7 cellular contexts compared by ENCODE assay signal in the genomic region with DNA sequence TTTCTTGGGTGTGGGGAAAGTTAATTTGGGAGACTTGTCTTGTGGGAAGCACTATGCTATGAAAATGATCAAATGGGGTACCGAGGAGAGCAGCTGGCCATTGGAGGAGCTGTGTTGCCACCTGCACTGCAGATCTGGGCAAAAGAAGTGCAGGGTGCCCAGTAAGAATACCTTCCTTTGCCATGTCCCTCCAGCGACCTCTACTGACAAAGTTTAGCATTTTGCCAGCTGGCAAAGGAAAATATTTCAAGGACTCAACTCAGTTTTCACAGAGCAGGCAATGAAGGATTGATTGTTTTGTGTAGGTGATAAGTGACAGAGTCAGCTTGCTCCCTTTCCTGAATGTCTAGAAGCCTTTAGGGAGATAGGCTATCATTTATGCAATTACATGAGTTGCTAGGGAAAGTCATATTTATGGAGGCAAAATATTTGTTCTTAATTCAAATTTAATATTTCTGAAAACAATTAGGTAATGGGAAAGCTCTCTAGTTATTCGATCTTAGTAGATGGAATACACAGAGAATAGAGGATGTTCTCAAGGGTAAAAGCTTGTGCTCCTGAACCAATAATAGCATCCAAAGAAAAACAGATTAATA.
A peak's percentile ranks its signal among the peaks of the same experiment; 100 is the strongest.
DNase-seq lines count a peak whose midpoint lies in the region; ATAC-seq and TF ChIP-seq lines count a peak whose summit lies in the region.

No MANE protein-coding gene starts in this region.

- TF ChIP-seq CTCF in glutamatergic neuron (IDR thresholded peaks at IDR 0.05; ENCODE audit: partially characterized antibody, unreplicated experiment) (peak; percentile 64), suprapubic skin (IDR thresholded peaks at IDR 0.05) (peak in 1 of 2 donors; percentile 23)

- H3K27me3 Mint-ChIP-seq in glutamatergic neuron (ENCODE audit: unreplicated experiment), result no peaks in the 10 kb centered on the region

- H3K27me3 ChIP-seq in suprapubic skin, result no peaks in the 10 kb centered on the region

- no peaks in the 10 kb centered on the region for H3K36me3 ChIP-seq in suprapubic skin

- no peaks in the 10 kb centered on the region for H3K36me3 Mint-ChIP-seq in glutamatergic neuron (ENCODE audit: unreplicated experiment)

- H3K9me3 ChIP-seq in suprapubic skin, result no peaks in the 10 kb centered on the region

- no peaks in the 10 kb centered on the region for H3K9me3 Mint-ChIP-seq in glutamatergic neuron (ENCODE audit: unreplicated experiment)

- H3K4me3 ChIP-seq in suprapubic skin, result no peak overlapping the region

- TF ChIP-seq POLR2A in suprapubic skin (IDR thresholded peaks at IDR 0.05), result no peak

- WGBS in suprapubic skin, result 61% methylated on average over 3 of the region's 3 CpGs

- H3K4me1 ChIP-seq in suprapubic skin, result no peaks in the 10 kb centered on the region

- no peak for TF ChIP-seq EP300 in suprapubic skin (IDR thresholded peaks at IDR 0.05)

- H3K4me3 Mint-ChIP-seq in glutamatergic neuron (ENCODE audit: unreplicated experiment), result no peak overlapping the region

- DNase-seq in ELF-1 (ENCODE audit: low read depth, low spot score), result peak; percentile 43
- DNase-seq in HT-29 (ENCODE audit: low spot score), result peak; percentile 43
- peak; percentile 21 for DNase-seq in SKM-1 (lab: John Stamatoyannopoulos, UW; ENCODE audit: unreplicated experiment)
- DNase-seq in glutamatergic neuron, result peak; percentile 46
- DNase-seq in suprapubic skin (ENCODE audit: low spot score in 2 of 2), result no peak

- no peak overlapping the region for H3K27ac ChIP-seq in suprapubic skin

- H3K27ac Mint-ChIP-seq in glutamatergic neuron (ENCODE audit: unreplicated experiment), result no peak overlapping the region

- ATAC-seq in GM21619 (IDR thresholded peaks at IDR 0.05; ENCODE audit: unreplicated experiment), result no peak
- no peak for ATAC-seq in HG03457 (IDR thresholded peaks at IDR 0.05; ENCODE audit: unreplicated experiment)

- H3K4me1 Mint-ChIP-seq in glutamatergic neuron (ENCODE audit: low read depth, unreplicated experiment), result peaks cover 14% of the 10 kb centered on the region

Comparison
In these comparisons a context has a peak if more than half of its experiments do, and no peak if none do; other contexts are left out.
1. DNase-seq: peak in ELF-1 (single experiment), HT-29 (single experiment), SKM-1 (single experiment) and glutamatergic neuron (single experiment); none in suprapubic skin (0 of 2).